Comparison of ENCODE assay signal across 20 cellular contexts in the genomic region with DNA sequence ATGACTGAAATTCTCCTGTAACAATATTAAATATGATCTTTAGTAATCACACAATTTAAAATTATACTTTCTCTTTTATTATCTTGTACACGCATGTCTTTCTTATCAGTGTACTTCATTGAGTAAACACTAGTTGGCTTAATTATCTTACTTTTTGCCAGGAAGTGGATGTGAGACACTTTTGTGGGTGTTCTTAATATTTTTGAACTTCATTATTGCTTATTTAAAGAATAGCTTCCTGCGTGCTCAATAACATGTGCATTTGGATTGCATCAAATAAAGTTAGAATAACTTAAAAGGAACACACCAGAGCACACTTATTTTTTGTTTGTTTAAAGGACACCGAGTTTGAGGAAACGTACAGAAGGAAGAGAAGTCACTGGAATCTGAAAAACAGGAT.
DNase-seq lines count a peak whose midpoint lies in the region; ATAC-seq, FAIRE-seq and TF ChIP-seq lines count a peak whose summit lies in the region.
"Had no signal": no experiment of that assay in that cellular context is flagged by ENCODE, and none has a peak within 500 bp of the region (broad histone marks: within the 10 kb centered on the region; RNA-seq: fewer than 3 reads in every experiment).

No MANE protein-coding gene starts in this region.

- H3K4me2 ChIP-seq in PC-3 (ENCODE audit: low read length) (peak overlapping the region; percentile 45), astrocyte (ENCODE audit: low read length) (no peak overlapping the region), GM23338 (no peak overlapping the region)

- H3F3A ChIP-seq in PC-3 (ENCODE audit: low read length, unreplicated experiment), result no peaks in the 10 kb centered on the region
- no peaks in the 10 kb centered on the region for H3F3A ChIP-seq in GM23338 (replicated peaks; ENCODE audit: low read depth)

- no peaks in the 10 kb centered on the region for H4K20me1 ChIP-seq in PC-3 (ENCODE audit: low read length)
- no peaks in the 10 kb centered on the region for H4K20me1 ChIP-seq in astrocyte (ENCODE audit: insufficient read depth, low read length)
- H4K20me1 ChIP-seq in GM23338 (replicated peaks; ENCODE audit: insufficient read depth), result no peaks in the 10 kb centered on the region

- CTCF ChIA-PET in PC-3 (lab: Charles Lee), result no interaction called here

- H3K9ac ChIP-seq in PC-3 (ENCODE audit: low read length) (peak overlapping the region; percentile 35; the same call in 1 of the 2 replicates), astrocyte (ENCODE audit: low read length) (no peak overlapping the region)

- DNase-seq in PC-3, result no peak
- DNase-seq in astrocyte (ENCODE audit: low read depth), result peak; percentile 13
- DNase-seq in fibroblast of the aortic adventitia (ENCODE audit: low read depth), result peak; percentile 5
- DNase-seq in NCI-H1092 (lab: John Stamatoyannopoulos, UW), result no peak
- DNase-seq in GM23338 (ENCODE audit: low spot score), result no peak
- DNase-seq in cortex of kidney (lab: John Stamatoyannopoulos, UW), result no peak
- DNase-seq: Caco-2; CD4-positive, CD25-positive, alpha-beta regulatory T cell; DMS53; H9; MV-4-11; NCI-H1436 treated with DMSO at 0.1 percent for 48 hours; NCI-H2081 treated with DMSO at 0.1 percent for 48 hours; NCI-H510A treated with DMSO at 0.1 percent for 48 hours; NCI-H82; Right ventricle myocardium superior had no signal

- H3K4me3 ChIP-seq in PC-3 (ENCODE audit: low read length) (no peak overlapping the region), astrocyte (ENCODE audit: insufficient read depth, low read depth, low read length) (no peak overlapping the region), fibroblast of the aortic adventitia (ENCODE audit: low read depth, low read length) (no peak overlapping the region), GM23338 (no peak overlapping the region)
- H3K4me3 ChIP-seq: K562 had no signal

- H3K27me3 ChIP-seq in PC-3 (ENCODE audit: low read length) (no peaks in the 10 kb centered on the region), astrocyte (ENCODE audit: insufficient read depth, low read length) (no peaks in the 10 kb centered on the region), GM23338 (ENCODE audit: insufficient read depth) (no peaks in the 10 kb centered on the region)

- H3K27me3 Mint-ChIP-seq in astrocyte (ENCODE audit: low read depth, unreplicated experiment) (no peaks in the 10 kb centered on the region), GM23338 (ENCODE audit: insufficient read depth, low read depth, poor library complexity) (peaks cover 1% of the 10 kb centered on the region)
- H3K27me3 Mint-ChIP-seq: B cell; CD4-positive, CD25-positive, alpha-beta regulatory T cell had no signal

- H3K4me3 Mint-ChIP-seq in astrocyte (ENCODE audit: unreplicated experiment), result no peak overlapping the region
- H3K4me3 Mint-ChIP-seq in GM23338, result no peak overlapping the region
- H3K4me3 Mint-ChIP-seq: B cell; CD4-positive, CD25-positive, alpha-beta regulatory T cell; H9 had no signal

- ATAC-seq in PC-3 (no peak), GM23338 (no peak), HG03139 (IDR thresholded peaks at IDR 0.05; ENCODE audit: unreplicated experiment) (no peak)
- ATAC-seq: K562 had no signal

- no peak for FAIRE-seq in astrocyte (lab: Jason Lieb, UNC)
- FAIRE-seq: GM19239, K562 had no signal

- H3K79me2 ChIP-seq in PC-3 (ENCODE audit: low read length) (no peaks in the 10 kb centered on the region), astrocyte (ENCODE audit: insufficient read depth, low read length) (no peaks in the 10 kb centered on the region), GM23338 (replicated peaks; ENCODE audit: insufficient read depth) (no peaks in the 10 kb centered on the region)

- intact Hi-C loops in PC-3 (cut with micrococcal nuclease), result no loop called here

- H3K4me1 Mint-ChIP-seq in astrocyte (ENCODE audit: low read depth, unreplicated experiment) (peaks cover 5% of the 10 kb centered on the region), GM23338 (peaks cover 7% of the 10 kb centered on the region; the same call in 2 of the 3 replicates)
- H3K4me1 Mint-ChIP-seq: B cell; CD4-positive, CD25-positive, alpha-beta regulatory T cell had no signal

- H3K4me1 ChIP-seq in PC-3 (ENCODE audit: insufficient read depth, low read length) (peaks cover 19% of the 10 kb centered on the region), astrocyte (ENCODE audit: insufficient read depth, low read length) (peaks cover 10% of the 10 kb centered on the region), GM23338 (ENCODE audit: insufficient read depth) (peaks cover 6% of the 10 kb centered on the region)
- H3K4me1 ChIP-seq: Caco-2 had no signal

- POLR2A ChIA-PET in PC-3 (lab: Charles Lee; ENCODE audit: unreplicated experiment), result interaction anchor here (0.7 kb wide), 1 partner anchor 80 kb away, joined by 4 read pairs; no protein-coding TSS in a partner anchor

- H3K27ac ChIP-seq in PC-3 (ENCODE audit: low read length) (peak overlapping the region; percentile 61), astrocyte (ENCODE audit: low read depth, low read length) (peak overlapping the region; percentile 40), GM23338 (ENCODE audit: low read depth) (no peak overlapping the region)

- TF ChIP-seq CTCF in PC-3 (conservative IDR thresholded peaks at IDR 0.05; ENCODE audit: low read depth, low read length), result no peak
- no peak for TF ChIP-seq CTCF in astrocyte (IDR thresholded peaks at IDR 0.05; ENCODE audit: insufficient read depth, low read depth, low read length)
- TF ChIP-seq CTCF in fibroblast of the aortic adventitia (IDR thresholded peaks at IDR 0.05; ENCODE audit: insufficient read depth, low read length), result no peak
- TF ChIP-seq CTCF in GM23338 (conservative IDR thresholded peaks at IDR 0.05; ENCODE audit: low read depth in 2 of 2), result no peak

- H3K36me3 Mint-ChIP-seq in astrocyte (ENCODE audit: low read depth, unreplicated experiment) (no peaks in the 10 kb centered on the region), GM23338 (ENCODE audit: low read depth) (no peaks in the 10 kb centered on the region)
- H3K36me3 Mint-ChIP-seq: CD4-positive, CD25-positive, alpha-beta regulatory T cell had no signal

- H3K9me3 ChIP-seq in PC-3 (ENCODE audit: low read length), result no peaks in the 10 kb centered on the region
- no peaks in the 10 kb centered on the region for H3K9me3 ChIP-seq in astrocyte (ENCODE audit: insufficient read depth, low read depth, low read length)
- H3K9me3 ChIP-seq: Caco-2 had no signal

- no peak overlapping the region for H3K27ac Mint-ChIP-seq in astrocyte (ENCODE audit: unreplicated experiment)
- no peak overlapping the region for H3K27ac Mint-ChIP-seq in GM23338
- H3K27ac Mint-ChIP-seq: B cell; CD4-positive, CD25-positive, alpha-beta regulatory T cell; H9 had no signal

- H3K36me3 ChIP-seq in PC-3 (ENCODE audit: low read depth, low read length) (no peaks in the 10 kb centered on the region), astrocyte (ENCODE audit: insufficient read depth, low read length) (no peaks in the 10 kb centered on the region), GM23338 (ENCODE audit: insufficient read depth) (no peaks in the 10 kb centered on the region)

- H3K9me2 ChIP-seq in PC-3 (replicated peaks; ENCODE audit: low read length) (no peaks in the 10 kb centered on the region), GM23338 (ENCODE audit: insufficient read depth) (no peaks in the 10 kb centered on the region)

- H3K9me3 Mint-ChIP-seq in astrocyte (ENCODE audit: unreplicated experiment) (peaks cover 4% of the 10 kb centered on the region), GM23338 (0 out of 3 replicates have a peak, but pooled peaks cover 3% of the 10 kb centered on the region)

- H2AFZ ChIP-seq in PC-3 (ENCODE audit: low read length) (no peak overlapping the region), astrocyte (ENCODE audit: low read depth, low read length) (peak overlapping the region; percentile 51), GM23338 (no peak overlapping the region)

- no TSS peak for BruUV-seq in PC-3 (replicated peaks; lab: Mats Ljungman, UMichigan)

TF ChIP-seq in GM23338, 12 proteins besides CTCF, POLR2A, EP300 and RAD21:
- no peak for TF ChIP-seq CREB1 (CRISPR knock-in tag; IDR thresholded peaks at IDR 0.05; ENCODE audit: low read depth)
- no peak for TF ChIP-seq EZH2 (IDR thresholded peaks at IDR 0.05; ENCODE audit: low read depth, unreplicated experiment)
- TF ChIP-seq, protein P1, sequence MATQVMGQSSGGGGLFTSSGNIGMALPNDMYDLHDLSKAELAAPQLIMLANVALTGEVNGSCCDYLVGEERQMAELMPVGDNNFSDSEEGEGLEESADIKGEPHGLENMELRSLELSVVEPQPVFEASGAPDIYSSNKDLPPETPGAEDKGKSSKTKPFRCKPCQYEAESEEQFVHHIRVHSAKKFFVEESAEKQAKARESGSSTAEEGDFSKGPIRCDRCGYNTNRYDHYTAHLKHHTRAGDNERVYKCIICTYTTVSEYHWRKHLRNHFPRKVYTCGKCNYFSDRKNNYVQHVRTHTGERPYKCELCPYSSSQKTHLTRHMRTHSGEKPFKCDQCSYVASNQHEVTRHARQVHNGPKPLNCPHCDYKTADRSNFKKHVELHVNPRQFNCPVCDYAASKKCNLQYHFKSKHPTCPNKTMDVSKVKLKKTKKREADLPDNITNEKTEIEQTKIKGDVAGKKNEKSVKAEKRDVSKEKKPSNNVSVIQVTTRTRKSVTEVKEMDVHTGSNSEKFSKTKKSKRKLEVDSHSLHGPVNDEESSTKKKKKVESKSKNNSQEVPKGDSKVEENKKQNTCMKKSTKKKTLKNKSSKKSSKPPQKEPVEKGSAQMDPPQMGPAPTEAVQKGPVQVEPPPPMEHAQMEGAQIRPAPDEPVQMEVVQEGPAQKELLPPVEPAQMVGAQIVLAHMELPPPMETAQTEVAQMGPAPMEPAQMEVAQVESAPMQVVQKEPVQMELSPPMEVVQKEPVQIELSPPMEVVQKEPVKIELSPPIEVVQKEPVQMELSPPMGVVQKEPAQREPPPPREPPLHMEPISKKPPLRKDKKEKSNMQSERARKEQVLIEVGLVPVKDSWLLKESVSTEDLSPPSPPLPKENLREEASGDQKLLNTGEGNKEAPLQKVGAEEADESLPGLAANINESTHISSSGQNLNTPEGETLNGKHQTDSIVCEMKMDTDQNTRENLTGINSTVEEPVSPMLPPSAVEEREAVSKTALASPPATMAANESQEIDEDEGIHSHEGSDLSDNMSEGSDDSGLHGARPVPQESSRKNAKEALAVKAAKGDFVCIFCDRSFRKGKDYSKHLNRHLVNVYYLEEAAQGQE (IDR thresholded peaks at IDR 0.05; ENCODE audit: unreplicated experiment), result no peak
- no peak for TF ChIP-seq STAT1 (IDR thresholded peaks at IDR 0.05; ENCODE audit: unreplicated experiment)
- TF ChIP-seq ETS1 (IDR thresholded peaks at IDR 0.05), result no peak
- TF ChIP-seq ZNF331 (CRISPR knock-in tag; IDR thresholded peaks at IDR 0.05; ENCODE audit: low read depth), result no peak

Comparison
In these comparisons a context has a peak if more than half of its experiments do, and no peak if none do; other contexts are left out.
1. DNase-seq: peak in astrocyte (single experiment) and fibroblast of the aortic adventitia (single experiment); none in PC-3 (single experiment), NCI-H1092 (single experiment), GM23338 (single experiment) and cortex of kidney (single experiment).